6 cellular contexts compared by ENCODE assay signal in genomic region chr21:9768376-9769130, GRCh38.
DNase-seq lines count a peak whose midpoint lies in the region; ATAC-seq, FAIRE-seq and TF ChIP-seq lines count a peak whose summit lies in the region.
"Not testable (repeated sequence)": the region's sequence is repeated elsewhere in the genome, so short reads cannot be mapped to it uniquely, and the experiment has no call there.

No MANE protein-coding gene starts in this region.

- TSS peak; percentile 49 for BruUV-seq in K562 (replicated peaks; lab: Mats Ljungman, UMichigan)

- H3K9ac ChIP-seq in ES-I3 (ENCODE audit: low read depth, low read length) (peak overlapping the region; percentile 24; the same call in 1 of the 2 replicates), NT2/D1 (ENCODE audit: insufficient read length, low read depth) (peak overlapping the region; percentile 27), K562 (ENCODE audit: insufficient read depth in 1 of 2, low read depth in 2 of 2, low read length in 2 of 2) (peak overlapping the region in 1 of 2 experiments; percentile 65; a peak in 2 of 4 replicates)

- not testable (repeated sequence) for H3K4me1 Mint-ChIP-seq in osteocyte (ENCODE audit: unreplicated experiment)

- H3K27ac Mint-ChIP-seq in osteocyte (ENCODE audit: unreplicated experiment) = not testable (repeated sequence)

- CTCF ChIA-PET in K562 (lab: Yijun Ruan, JAX; ENCODE audit: low intra/inter-chr PET ratio) = not testable (repeated sequence)

- FAIRE-seq in K562 (lab: Jason Lieb, UNC) = not testable (repeated sequence)

- TF ChIP-seq POLR2A in K562 (conservative IDR thresholded peaks at IDR 0.05); vagina (IDR thresholded peaks at IDR 0.05): not testable (repeated sequence)

- 31% methylated on average over 21 of the region's 21 CpGs for WGBS in K562 (ENCODE audit: insufficient coverage, low coverage, missing lambda C conversion rate)

- not testable (repeated sequence) for DNase-seq in NT2/D1 (ENCODE audit: low read depth, low spot score)
- DNase-seq in K562 (ENCODE audit: extremely low read depth in 1 of 4, low spot score in 3 of 4) (peak in 2 of 4 experiments; percentile 21 to 38), osteocyte (ENCODE audit: extremely low spot score, unreplicated experiment) (peak; percentile 85), posterior vena cava (ENCODE audit: low spot score) (peak; percentile 80), vagina (ENCODE audit: extremely low spot score in 2 of 2) (peak; percentile 60 to 96)

- not testable (repeated sequence) for H3K27me3 Mint-ChIP-seq in osteocyte (ENCODE audit: unreplicated experiment)

- not testable (repeated sequence) for H3K4me3 ChIP-seq in NT2/D1 (ENCODE audit: insufficient read length, low read depth); vagina
- H3K4me3 ChIP-seq in K562 = peak overlapping the region; percentile 55

- H3K27ac ChIP-seq in K562 (ENCODE audit: extremely low read depth, low read depth, low read length) = peak overlapping the region; percentile 74; the same call in 2 of the 3 replicates
- H3K27ac ChIP-seq in vagina = not testable (repeated sequence)

- intact Hi-C loops in K562 (cut with micrococcal nuclease); posterior vena cava (cut with DNase I); vagina (cut with DNase I): not testable (repeated sequence)

- ATAC-seq in K562 = not testable (repeated sequence)

- not testable (repeated sequence) for H3K9me1 ChIP-seq in K562 (ENCODE audit: control insufficient read depth, insufficient read depth, low read length)

- peak overlapping the region; percentile 81 for H3K4me2 ChIP-seq in K562 (ENCODE audit: insufficient read depth, low read length)

- H3K4me1 ChIP-seq in ES-I3 (ENCODE audit: insufficient read depth, low read length); vagina: not testable (repeated sequence)
- H3K4me1 ChIP-seq in NT2/D1 (ENCODE audit: insufficient read depth, insufficient read length) (peaks cover 13% of the 10 kb centered on the region), K562 (replicated peaks in 1 of 2; ENCODE audit: control insufficient read depth in 2 of 2, insufficient read depth in 2 of 2, low read length in 2 of 2) (peaks cover 0 to 14% of the 10 kb centered on the region in 2 experiments; a peak in 3 of 5 replicates)

- peak overlapping the region; percentile 98; the same call in 1 of the 2 replicates for H2AFZ ChIP-seq in K562 (ENCODE audit: low read depth, low read length)

- POLR2A ChIA-PET in K562 (lab: Yijun Ruan, JAX) = not testable (repeated sequence)

- H3K36me3 ChIP-seq in ES-I3 (ENCODE audit: insufficient read depth, low read length); NT2/D1 (ENCODE audit: insufficient read depth, insufficient read length, low read length); K562 (ENCODE audit: control insufficient read depth, insufficient read depth, low read length); vagina: not testable (repeated sequence)

- not testable (repeated sequence) for H3K27me3 ChIP-seq in NT2/D1 (ENCODE audit: insufficient read depth, insufficient read length); K562 (ENCODE audit: control insufficient read depth in 2 of 2, insufficient read depth in 2 of 2, low read length in 2 of 2); vagina

- H3K79me2 ChIP-seq in K562 (ENCODE audit: control insufficient read depth, insufficient read depth, low read length) = not testable (repeated sequence)

- in situ Hi-C loops in K562 (cut with MboI) = not testable (repeated sequence)

- H4K20me1 ChIP-seq in K562 (replicated peaks; ENCODE audit: control insufficient read depth, insufficient read depth, low read length) = not testable (repeated sequence)

- not testable (repeated sequence) for H3K9me3 ChIP-seq in ES-I3 (ENCODE audit: control insufficient read depth, insufficient read depth, low read length); K562 (replicated peaks; ENCODE audit: control insufficient read depth, insufficient read depth, low read depth, low read length); vagina
- peaks cover 12% of the 10 kb centered on the region; the same call in 1 of the 2 replicates for H3K9me3 ChIP-seq in NT2/D1 (ENCODE audit: insufficient read depth, low read length)

- H3K4me3 Mint-ChIP-seq in osteocyte (ENCODE audit: unreplicated experiment) = not testable (repeated sequence)

- not testable (repeated sequence) for TF ChIP-seq CTCF in K562 (IDR thresholded peaks at IDR 0.05 in 2 of 3, conservative IDR thresholded peaks at IDR 0.05 in 1 of 3; ENCODE audit: insufficient read depth in 2 of 3, low read depth in 1 of 3, low read length in 3 of 3); osteocyte (IDR thresholded peaks at IDR 0.05); vagina (IDR thresholded peaks at IDR 0.05)

- not testable (repeated sequence) for TF ChIP-seq EP300 in K562 (IDR thresholded peaks at IDR 0.05; ENCODE audit: low read length)

- not testable (repeated sequence) for H3K36me3 Mint-ChIP-seq in osteocyte (ENCODE audit: unreplicated experiment)

- not testable (repeated sequence) for TF ChIP-seq RAD21 in K562 (CRISPR knock-in tag; conservative IDR thresholded peaks at IDR 0.05 in 1 of 2, IDR thresholded peaks at IDR 0.05 in 1 of 2)

- H3K9me3 Mint-ChIP-seq in osteocyte (ENCODE audit: unreplicated experiment) = not testable (repeated sequence)

TF ChIP-seq in K562, 482 proteins besides CTCF, POLR2A, EP300 and RAD21:
- 0 out of 2 replicates have a peak, but pooled peaks have one; percentile 47 for TF ChIP-seq ZBTB33 (CRISPR knock-in tag; IDR thresholded peaks at IDR 0.05)
- TF ChIP-seq VEZF1 (CRISPR knock-in tag; IDR thresholded peaks at IDR 0.05) = peak; percentile 74
- TF ChIP-seq NRF1 (conservative IDR thresholded peaks at IDR 0.05 in 1 of 2, IDR thresholded peaks at IDR 0.05 in 1 of 2) = peak; percentile 12 to 44; a peak in 2 of 4 replicates
TF ChIP-seq in K562: peak in this region for 3; not testable (repeated sequence) for 479.
